14 cellular contexts compared by ENCODE assay signal in genomic region chr17:49589556-49589885, GRCh38. TPM values are rescaled to one million over a fixed set of nuclear protein-coding genes. Genes with fewer than 3 reads are reported as not detected.
A peak's percentile ranks its signal among the peaks of the same experiment; 100 is the strongest.
DNase-seq lines count a peak whose midpoint lies in the region; ATAC-seq and TF ChIP-seq lines count a peak whose summit lies in the region.
"Had no signal": no experiment of that assay in that cellular context is flagged by ENCODE, and none has a peak within 500 bp of the region (broad histone marks: within the 10 kb centered on the region; RNA-seq: fewer than 3 reads in every experiment).

No MANE protein-coding gene starts in this region.

- in situ Hi-C loops in ACHN (cut with HindIII; ENCODE audit: low pct_ligation_motif_present, low pct_unique_long_range_greater_than_20kb, low sequenced_read_pairs) = no loop called here

- DNase-seq in DMS 273 (lab: John Stamatoyannopoulos, UW; ENCODE audit: unreplicated experiment) (peak; percentile 56), DMS 273 treated with DMSO at 0.1 percent for 48 hours (lab: John Stamatoyannopoulos, UW) (no peak), NCI-H69 (lab: John Stamatoyannopoulos, UW) (peak; percentile 18), esophagus muscularis mucosa (ENCODE audit: extremely low spot score) (no peak), aorta (no peak), ACHN (no peak), mucosa of descending colon (no peak)
- DNase-seq: NCI-H1930, NCI-H446 treated with DMSO at 0.1 percent for 48 hours, NCI-H82 had no signal

- H3K4me1 ChIP-seq in esophagus muscularis mucosa (peaks cover 0 to 8% (median 0%) of the 10 kb centered on the region in 4 donors), aorta (ENCODE audit: control insufficient read depth in 1 of 2, insufficient read depth in 2 of 2, low read length in 2 of 2) (peaks cover 2% of the 10 kb centered on the region in 2 donors), mucosa of descending colon (ENCODE audit: low read depth) (no peaks in the 10 kb centered on the region)

- no peak for TF ChIP-seq EP300 in esophagus muscularis mucosa (IDR thresholded peaks at IDR 0.05)

- intact Hi-C loops in esophagus muscularis mucosa (cut with DNase I) (no loop called here), aorta (cut with DNase I) (no loop called here), mucosa of descending colon (cut with DNase I, micrococcal nuclease) (no loop called here)

- H3K36me3 ChIP-seq in esophagus muscularis mucosa (peaks cover 10 to 50% (median 26%) of the 10 kb centered on the region in 4 donors), aorta (ENCODE audit: control insufficient read depth in 1 of 2, insufficient read depth in 2 of 2, low read length in 1 of 2) (peaks cover 0 to 2% of the 10 kb centered on the region in 2 donors), mucosa of descending colon (ENCODE audit: low read depth) (no peaks in the 10 kb centered on the region)

- ATAC-seq in aorta (ENCODE audit: low FRiP score) (no peak), HG02885 (IDR thresholded peaks at IDR 0.05; ENCODE audit: poor library complexity, unreplicated experiment) (no peak), mucosa of descending colon (no peak)

- TF ChIP-seq CTCF in esophagus muscularis mucosa (IDR thresholded peaks at IDR 0.05) (no peak), mucosa of descending colon (IDR thresholded peaks at IDR 0.05) (no peak)

- H3K9me3 ChIP-seq in esophagus muscularis mucosa (no peaks in the 10 kb centered on the region), aorta (ENCODE audit: control insufficient read depth, low read length) (no peaks in the 10 kb centered on the region), mucosa of descending colon (no peaks in the 10 kb centered on the region)
- H3K9me3 ChIP-seq: BLaER1 treated with 17β-estradiol and CSF1 and Interleukin-3, amounts not matched to agents 10 nM and 100 nM had no signal

- H3K4me3 ChIP-seq in esophagus muscularis mucosa (no peak overlapping the region), aorta (ENCODE audit: low read length in 2 of 2) (no peak overlapping the region), mucosa of descending colon (no peak overlapping the region)
- H3K4me3 ChIP-seq: BLaER1 treated with 17β-estradiol and CSF1 and Interleukin-3, amounts not matched to agents 10 nM and 100 nM had no signal

- 72% methylated on average over 2 of the region's 2 CpGs for WGBS in esophagus muscularis mucosa
- 72 to 76% methylated on average over 2 of the region's 2 CpGs for WGBS in aorta, 2 donors

- H3K27ac ChIP-seq in esophagus muscularis mucosa (replicated peaks in 1 of 4) (peak overlapping the region in 3 of 4 donors; percentile 39 to 58 (median 45)), aorta (ENCODE audit: low read depth in 1 of 2, low read length in 2 of 2) (peak overlapping the region; percentile 62 to 90)
- H3K27ac ChIP-seq: 22Rv1; BLaER1 treated with 17β-estradiol and CSF1 and Interleukin-3, amounts not matched to agents 10 nM and 100 nM had no signal

- no peak for TF ChIP-seq POLR2A in esophagus muscularis mucosa (IDR thresholded peaks at IDR 0.05; ENCODE audit: low read depth)

- no peaks in the 10 kb centered on the region for H3K27me3 ChIP-seq in esophagus muscularis mucosa
- no peaks in the 10 kb centered on the region for H3K27me3 ChIP-seq in aorta (ENCODE audit: control insufficient read depth in 1 of 2, insufficient read depth in 2 of 2, low read length in 1 of 2)
- H3K27me3 ChIP-seq: BLaER1 treated with 17β-estradiol and CSF1 and Interleukin-3, amounts not matched to agents 10 nM and 100 nM had no signal

RNA-seq across cellular contexts. Expression of gene NXPH3, which starts 13.8 kb away (rescaled TPM):
- total RNA-seq in esophagus muscularis mucosa (10 to 100 TPM; 12.6 to 37.8 (median 21.2) TPM), aorta (10 to 100 TPM; 72.0 to 87.5 TPM), mucosa of descending colon (10 to 100 TPM in 1 of 3 donors, 1 to 10 TPM in 1, under 1 TPM in 1; 0.93 to 19.9 (median 2.3) TPM)
- 10 to 100 TPM; 40.4 to 59.1 TPM for polyA plus RNA-seq in aorta
- total RNA-seq: Daoy had no signal

Comparison
In these comparisons a context has a peak if more than half of its experiments do, and no peak if none do; other contexts are left out.
1. DNase-seq: peak in DMS 273 (single experiment) and NCI-H69 (single experiment); none in DMS 273 treated with DMSO at 0.1 percent for 48 hours (single experiment), esophagus muscularis mucosa (single experiment), aorta (0 of 2), ACHN (single experiment) and mucosa of descending colon (0 of 3).